ENCODE assay signal across 1 cellular context in genomic region chr11:8289426-8290047, GRCh38.
TF ChIP-seq lines count a peak whose summit lies in the region.

No MANE protein-coding gene starts in this region.

TF ChIP-seq in H1, 55 proteins besides CTCF, POLR2A, EP300 and RAD21 (continued from another document):
- TF ChIP-seq CHD7 (IDR thresholded peaks at IDR 0.05; ENCODE audit: insufficient replicate concordance, low read length) (no peak), KDM5A (IDR thresholded peaks at IDR 0.05; ENCODE audit: low read length) (no peak), SIRT6 (IDR thresholded peaks at IDR 0.05; ENCODE audit: low read length) (no peak), ZNF274 (IDR thresholded peaks at IDR 0.05; ENCODE audit: borderline replicate concordance, extremely low read depth, low read length) (no peak), SIX5 (IDR thresholded peaks at IDR 0.05; ENCODE audit: low read depth, low read length) (no peak), FOSL1 (IDR thresholded peaks at IDR 0.05; ENCODE audit: insufficient read depth, low read depth, low read length) (no peak), ATF3 (IDR thresholded peaks at IDR 0.05; ENCODE audit: insufficient read depth, low read depth, low read length) (no peak), NRF1 (IDR thresholded peaks at IDR 0.05; ENCODE audit: low read depth, low read length) (no peak), BACH1 (IDR thresholded peaks at IDR 0.05; ENCODE audit: low read length) (no peak), ASH2L (IDR thresholded peaks at IDR 0.05; ENCODE audit: low read length) (no peak), KDM1A (IDR thresholded peaks at IDR 0.05; ENCODE audit: borderline replicate concordance, low read length) (no peak), TAF7 (optimal IDR thresholded peaks at IDR 0.05; ENCODE audit: borderline replicate concordance, low read depth, low read length) (no peak), CBX8 (IDR thresholded peaks at IDR 0.05; ENCODE audit: borderline replicate concordance, low read depth, low read length) (no peak), GABPA (IDR thresholded peaks at IDR 0.05; ENCODE audit: borderline replicate concordance, insufficient read depth, low read length) (no peak), TAF1 (IDR thresholded peaks at IDR 0.05; ENCODE audit: low read depth, low read length) (no peak), TCF12 (IDR thresholded peaks at IDR 0.05; ENCODE audit: low read depth, low read length) (no peak), HDAC2 (IDR thresholded peaks at IDR 0.05; ENCODE audit: borderline replicate concordance in 1 of 2, low read depth in 2 of 2, low read length in 2 of 2) (no peak)
TF ChIP-seq in H1: peak in this region for 0.
